In the genomic region with DNA sequence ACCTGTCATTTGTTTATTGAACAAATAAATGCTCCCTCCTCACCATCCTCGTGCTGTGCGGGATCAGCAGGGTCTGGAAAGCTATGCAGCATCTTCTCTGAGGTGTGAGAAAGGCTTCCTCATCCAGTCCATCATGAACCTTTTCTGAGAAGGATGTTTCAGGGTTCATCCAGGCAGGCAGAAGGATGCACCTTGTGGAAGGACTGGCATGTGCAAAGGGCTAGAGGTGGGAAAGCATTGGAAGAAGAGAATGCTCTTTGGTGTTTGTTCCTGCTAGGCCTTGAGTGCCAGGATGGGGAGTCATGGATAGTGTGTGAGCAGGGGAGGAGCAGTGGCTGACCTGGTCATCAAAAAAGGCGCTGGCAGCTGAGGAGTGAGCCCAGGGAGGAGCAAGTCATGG, we compare ENCODE assay signal across 1 cellular context.
A peak's percentile ranks its signal among the peaks of the same experiment; 100 is the strongest.
TF ChIP-seq lines count a peak whose summit lies in the region.

No MANE protein-coding gene starts in this region.

TF ChIP-seq in K562, 482 proteins besides CTCF, POLR2A, EP300 and RAD21 (continues in another document):
- TF ChIP-seq, protein P1, sequence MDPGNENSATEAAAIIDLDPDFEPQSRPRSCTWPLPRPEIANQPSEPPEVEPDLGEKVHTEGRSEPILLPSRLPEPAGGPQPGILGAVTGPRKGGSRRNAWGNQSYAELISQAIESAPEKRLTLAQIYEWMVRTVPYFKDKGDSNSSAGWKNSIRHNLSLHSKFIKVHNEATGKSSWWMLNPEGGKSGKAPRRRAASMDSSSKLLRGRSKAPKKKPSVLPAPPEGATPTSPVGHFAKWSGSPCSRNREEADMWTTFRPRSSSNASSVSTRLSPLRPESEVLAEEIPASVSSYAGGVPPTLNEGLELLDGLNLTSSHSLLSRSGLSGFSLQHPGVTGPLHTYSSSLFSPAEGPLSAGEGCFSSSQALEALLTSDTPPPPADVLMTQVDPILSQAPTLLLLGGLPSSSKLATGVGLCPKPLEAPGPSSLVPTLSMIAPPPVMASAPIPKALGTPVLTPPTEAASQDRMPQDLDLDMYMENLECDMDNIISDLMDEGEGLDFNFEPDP (CRISPR knock-in tag; IDR thresholded peaks at IDR 0.05): no peak
- TF ChIP-seq, protein P2, sequence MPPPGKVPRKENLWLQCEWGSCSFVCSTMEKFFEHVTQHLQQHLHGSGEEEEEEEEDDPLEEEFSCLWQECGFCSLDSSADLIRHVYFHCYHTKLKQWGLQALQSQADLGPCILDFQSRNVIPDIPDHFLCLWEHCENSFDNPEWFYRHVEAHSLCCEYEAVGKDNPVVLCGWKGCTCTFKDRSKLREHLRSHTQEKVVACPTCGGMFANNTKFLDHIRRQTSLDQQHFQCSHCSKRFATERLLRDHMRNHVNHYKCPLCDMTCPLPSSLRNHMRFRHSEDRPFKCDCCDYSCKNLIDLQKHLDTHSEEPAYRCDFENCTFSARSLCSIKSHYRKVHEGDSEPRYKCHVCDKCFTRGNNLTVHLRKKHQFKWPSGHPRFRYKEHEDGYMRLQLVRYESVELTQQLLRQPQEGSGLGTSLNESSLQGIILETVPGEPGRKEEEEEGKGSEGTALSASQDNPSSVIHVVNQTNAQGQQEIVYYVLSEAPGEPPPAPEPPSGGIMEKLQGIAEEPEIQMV (tag; conservative IDR thresholded peaks at IDR 0.05; ENCODE audit: low read depth): no peak
- TF ChIP-seq, protein P3, sequence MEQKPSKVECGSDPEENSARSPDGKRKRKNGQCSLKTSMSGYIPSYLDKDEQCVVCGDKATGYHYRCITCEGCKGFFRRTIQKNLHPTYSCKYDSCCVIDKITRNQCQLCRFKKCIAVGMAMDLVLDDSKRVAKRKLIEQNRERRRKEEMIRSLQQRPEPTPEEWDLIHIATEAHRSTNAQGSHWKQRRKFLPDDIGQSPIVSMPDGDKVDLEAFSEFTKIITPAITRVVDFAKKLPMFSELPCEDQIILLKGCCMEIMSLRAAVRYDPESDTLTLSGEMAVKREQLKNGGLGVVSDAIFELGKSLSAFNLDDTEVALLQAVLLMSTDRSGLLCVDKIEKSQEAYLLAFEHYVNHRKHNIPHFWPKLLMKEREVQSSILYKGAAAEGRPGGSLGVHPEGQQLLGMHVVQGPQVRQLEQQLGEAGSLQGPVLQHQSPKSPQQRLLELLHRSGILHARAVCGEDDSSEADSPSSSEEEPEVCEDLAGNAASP (IDR thresholded peaks at IDR 0.05): no peak
- TF ChIP-seq, protein P4, sequence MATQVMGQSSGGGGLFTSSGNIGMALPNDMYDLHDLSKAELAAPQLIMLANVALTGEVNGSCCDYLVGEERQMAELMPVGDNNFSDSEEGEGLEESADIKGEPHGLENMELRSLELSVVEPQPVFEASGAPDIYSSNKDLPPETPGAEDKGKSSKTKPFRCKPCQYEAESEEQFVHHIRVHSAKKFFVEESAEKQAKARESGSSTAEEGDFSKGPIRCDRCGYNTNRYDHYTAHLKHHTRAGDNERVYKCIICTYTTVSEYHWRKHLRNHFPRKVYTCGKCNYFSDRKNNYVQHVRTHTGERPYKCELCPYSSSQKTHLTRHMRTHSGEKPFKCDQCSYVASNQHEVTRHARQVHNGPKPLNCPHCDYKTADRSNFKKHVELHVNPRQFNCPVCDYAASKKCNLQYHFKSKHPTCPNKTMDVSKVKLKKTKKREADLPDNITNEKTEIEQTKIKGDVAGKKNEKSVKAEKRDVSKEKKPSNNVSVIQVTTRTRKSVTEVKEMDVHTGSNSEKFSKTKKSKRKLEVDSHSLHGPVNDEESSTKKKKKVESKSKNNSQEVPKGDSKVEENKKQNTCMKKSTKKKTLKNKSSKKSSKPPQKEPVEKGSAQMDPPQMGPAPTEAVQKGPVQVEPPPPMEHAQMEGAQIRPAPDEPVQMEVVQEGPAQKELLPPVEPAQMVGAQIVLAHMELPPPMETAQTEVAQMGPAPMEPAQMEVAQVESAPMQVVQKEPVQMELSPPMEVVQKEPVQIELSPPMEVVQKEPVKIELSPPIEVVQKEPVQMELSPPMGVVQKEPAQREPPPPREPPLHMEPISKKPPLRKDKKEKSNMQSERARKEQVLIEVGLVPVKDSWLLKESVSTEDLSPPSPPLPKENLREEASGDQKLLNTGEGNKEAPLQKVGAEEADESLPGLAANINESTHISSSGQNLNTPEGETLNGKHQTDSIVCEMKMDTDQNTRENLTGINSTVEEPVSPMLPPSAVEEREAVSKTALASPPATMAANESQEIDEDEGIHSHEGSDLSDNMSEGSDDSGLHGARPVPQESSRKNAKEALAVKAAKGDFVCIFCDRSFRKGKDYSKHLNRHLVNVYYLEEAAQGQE (CRISPR knock-in tag; IDR thresholded peaks at IDR 0.05; ENCODE audit: low read depth): no peak
- TF ChIP-seq, protein P5, sequence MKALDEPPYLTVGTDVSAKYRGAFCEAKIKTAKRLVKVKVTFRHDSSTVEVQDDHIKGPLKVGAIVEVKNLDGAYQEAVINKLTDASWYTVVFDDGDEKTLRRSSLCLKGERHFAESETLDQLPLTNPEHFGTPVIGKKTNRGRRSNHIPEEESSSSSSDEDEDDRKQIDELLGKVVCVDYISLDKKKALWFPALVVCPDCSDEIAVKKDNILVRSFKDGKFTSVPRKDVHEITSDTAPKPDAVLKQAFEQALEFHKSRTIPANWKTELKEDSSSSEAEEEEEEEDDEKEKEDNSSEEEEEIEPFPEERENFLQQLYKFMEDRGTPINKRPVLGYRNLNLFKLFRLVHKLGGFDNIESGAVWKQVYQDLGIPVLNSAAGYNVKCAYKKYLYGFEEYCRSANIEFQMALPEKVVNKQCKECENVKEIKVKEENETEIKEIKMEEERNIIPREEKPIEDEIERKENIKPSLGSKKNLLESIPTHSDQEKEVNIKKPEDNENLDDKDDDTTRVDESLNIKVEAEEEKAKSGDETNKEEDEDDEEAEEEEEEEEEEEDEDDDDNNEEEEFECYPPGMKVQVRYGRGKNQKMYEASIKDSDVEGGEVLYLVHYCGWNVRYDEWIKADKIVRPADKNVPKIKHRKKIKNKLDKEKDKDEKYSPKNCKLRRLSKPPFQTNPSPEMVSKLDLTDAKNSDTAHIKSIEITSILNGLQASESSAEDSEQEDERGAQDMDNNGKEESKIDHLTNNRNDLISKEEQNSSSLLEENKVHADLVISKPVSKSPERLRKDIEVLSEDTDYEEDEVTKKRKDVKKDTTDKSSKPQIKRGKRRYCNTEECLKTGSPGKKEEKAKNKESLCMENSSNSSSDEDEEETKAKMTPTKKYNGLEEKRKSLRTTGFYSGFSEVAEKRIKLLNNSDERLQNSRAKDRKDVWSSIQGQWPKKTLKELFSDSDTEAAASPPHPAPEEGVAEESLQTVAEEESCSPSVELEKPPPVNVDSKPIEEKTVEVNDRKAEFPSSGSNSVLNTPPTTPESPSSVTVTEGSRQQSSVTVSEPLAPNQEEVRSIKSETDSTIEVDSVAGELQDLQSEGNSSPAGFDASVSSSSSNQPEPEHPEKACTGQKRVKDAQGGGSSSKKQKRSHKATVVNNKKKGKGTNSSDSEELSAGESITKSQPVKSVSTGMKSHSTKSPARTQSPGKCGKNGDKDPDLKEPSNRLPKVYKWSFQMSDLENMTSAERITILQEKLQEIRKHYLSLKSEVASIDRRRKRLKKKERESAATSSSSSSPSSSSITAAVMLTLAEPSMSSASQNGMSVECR (CRISPR knock-in tag; IDR thresholded peaks at IDR 0.05): no peak
- TF ChIP-seq, protein P6, sequence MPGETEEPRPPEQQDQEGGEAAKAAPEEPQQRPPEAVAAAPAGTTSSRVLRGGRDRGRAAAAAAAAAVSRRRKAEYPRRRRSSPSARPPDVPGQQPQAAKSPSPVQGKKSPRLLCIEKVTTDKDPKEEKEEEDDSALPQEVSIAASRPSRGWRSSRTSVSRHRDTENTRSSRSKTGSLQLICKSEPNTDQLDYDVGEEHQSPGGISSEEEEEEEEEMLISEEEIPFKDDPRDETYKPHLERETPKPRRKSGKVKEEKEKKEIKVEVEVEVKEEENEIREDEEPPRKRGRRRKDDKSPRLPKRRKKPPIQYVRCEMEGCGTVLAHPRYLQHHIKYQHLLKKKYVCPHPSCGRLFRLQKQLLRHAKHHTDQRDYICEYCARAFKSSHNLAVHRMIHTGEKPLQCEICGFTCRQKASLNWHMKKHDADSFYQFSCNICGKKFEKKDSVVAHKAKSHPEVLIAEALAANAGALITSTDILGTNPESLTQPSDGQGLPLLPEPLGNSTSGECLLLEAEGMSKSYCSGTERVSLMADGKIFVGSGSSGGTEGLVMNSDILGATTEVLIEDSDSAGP (CRISPR knock-in tag; IDR thresholded peaks at IDR 0.05): no peak
- TF ChIP-seq CREBBP (IDR thresholded peaks at IDR 0.05; ENCODE audit: low read depth, low read length) (no peak), RFX5 (IDR thresholded peaks at IDR 0.05; ENCODE audit: low read depth, low read length) (no peak), POLR3G (IDR thresholded peaks at IDR 0.05; ENCODE audit: extremely low read depth, insufficient read length, insufficient replicate concordance) (no peak), SMC3 (conservative IDR thresholded peaks at IDR 0.05; ENCODE audit: insufficient read depth, low read depth, low read length) (no peak), POLR3A (IDR thresholded peaks at IDR 0.05; ENCODE audit: borderline replicate concordance, extremely low read depth, insufficient read depth, insufficient read length) (no peak), CBX5 (IDR thresholded peaks at IDR 0.05; ENCODE audit: borderline replicate concordance, low read depth) (peak; percentile 72), CBX3 (IDR thresholded peaks at IDR 0.05; ENCODE audit: borderline replicate concordance in 1 of 2, low read length in 2 of 2) (peak in 1 of 2 experiments; percentile 87; a peak in 2 of 3 replicates), SMARCC2 (IDR thresholded peaks at IDR 0.05; ENCODE audit: low read depth) (no peak), TRIM28 (IDR thresholded peaks at IDR 0.05) (0 out of 2 replicates have a peak, but pooled peaks have one; percentile 21), PHTF2 (CRISPR knock-in tag; IDR thresholded peaks at IDR 0.05) (no peak), RBM25 (IDR thresholded peaks at IDR 0.05; ENCODE audit: low read depth, low read length, severe bottlenecking) (peak; percentile 83), L3MBTL2 (IDR thresholded peaks at IDR 0.05) (no peak)
- TF ChIP-seq, protein P7, sequence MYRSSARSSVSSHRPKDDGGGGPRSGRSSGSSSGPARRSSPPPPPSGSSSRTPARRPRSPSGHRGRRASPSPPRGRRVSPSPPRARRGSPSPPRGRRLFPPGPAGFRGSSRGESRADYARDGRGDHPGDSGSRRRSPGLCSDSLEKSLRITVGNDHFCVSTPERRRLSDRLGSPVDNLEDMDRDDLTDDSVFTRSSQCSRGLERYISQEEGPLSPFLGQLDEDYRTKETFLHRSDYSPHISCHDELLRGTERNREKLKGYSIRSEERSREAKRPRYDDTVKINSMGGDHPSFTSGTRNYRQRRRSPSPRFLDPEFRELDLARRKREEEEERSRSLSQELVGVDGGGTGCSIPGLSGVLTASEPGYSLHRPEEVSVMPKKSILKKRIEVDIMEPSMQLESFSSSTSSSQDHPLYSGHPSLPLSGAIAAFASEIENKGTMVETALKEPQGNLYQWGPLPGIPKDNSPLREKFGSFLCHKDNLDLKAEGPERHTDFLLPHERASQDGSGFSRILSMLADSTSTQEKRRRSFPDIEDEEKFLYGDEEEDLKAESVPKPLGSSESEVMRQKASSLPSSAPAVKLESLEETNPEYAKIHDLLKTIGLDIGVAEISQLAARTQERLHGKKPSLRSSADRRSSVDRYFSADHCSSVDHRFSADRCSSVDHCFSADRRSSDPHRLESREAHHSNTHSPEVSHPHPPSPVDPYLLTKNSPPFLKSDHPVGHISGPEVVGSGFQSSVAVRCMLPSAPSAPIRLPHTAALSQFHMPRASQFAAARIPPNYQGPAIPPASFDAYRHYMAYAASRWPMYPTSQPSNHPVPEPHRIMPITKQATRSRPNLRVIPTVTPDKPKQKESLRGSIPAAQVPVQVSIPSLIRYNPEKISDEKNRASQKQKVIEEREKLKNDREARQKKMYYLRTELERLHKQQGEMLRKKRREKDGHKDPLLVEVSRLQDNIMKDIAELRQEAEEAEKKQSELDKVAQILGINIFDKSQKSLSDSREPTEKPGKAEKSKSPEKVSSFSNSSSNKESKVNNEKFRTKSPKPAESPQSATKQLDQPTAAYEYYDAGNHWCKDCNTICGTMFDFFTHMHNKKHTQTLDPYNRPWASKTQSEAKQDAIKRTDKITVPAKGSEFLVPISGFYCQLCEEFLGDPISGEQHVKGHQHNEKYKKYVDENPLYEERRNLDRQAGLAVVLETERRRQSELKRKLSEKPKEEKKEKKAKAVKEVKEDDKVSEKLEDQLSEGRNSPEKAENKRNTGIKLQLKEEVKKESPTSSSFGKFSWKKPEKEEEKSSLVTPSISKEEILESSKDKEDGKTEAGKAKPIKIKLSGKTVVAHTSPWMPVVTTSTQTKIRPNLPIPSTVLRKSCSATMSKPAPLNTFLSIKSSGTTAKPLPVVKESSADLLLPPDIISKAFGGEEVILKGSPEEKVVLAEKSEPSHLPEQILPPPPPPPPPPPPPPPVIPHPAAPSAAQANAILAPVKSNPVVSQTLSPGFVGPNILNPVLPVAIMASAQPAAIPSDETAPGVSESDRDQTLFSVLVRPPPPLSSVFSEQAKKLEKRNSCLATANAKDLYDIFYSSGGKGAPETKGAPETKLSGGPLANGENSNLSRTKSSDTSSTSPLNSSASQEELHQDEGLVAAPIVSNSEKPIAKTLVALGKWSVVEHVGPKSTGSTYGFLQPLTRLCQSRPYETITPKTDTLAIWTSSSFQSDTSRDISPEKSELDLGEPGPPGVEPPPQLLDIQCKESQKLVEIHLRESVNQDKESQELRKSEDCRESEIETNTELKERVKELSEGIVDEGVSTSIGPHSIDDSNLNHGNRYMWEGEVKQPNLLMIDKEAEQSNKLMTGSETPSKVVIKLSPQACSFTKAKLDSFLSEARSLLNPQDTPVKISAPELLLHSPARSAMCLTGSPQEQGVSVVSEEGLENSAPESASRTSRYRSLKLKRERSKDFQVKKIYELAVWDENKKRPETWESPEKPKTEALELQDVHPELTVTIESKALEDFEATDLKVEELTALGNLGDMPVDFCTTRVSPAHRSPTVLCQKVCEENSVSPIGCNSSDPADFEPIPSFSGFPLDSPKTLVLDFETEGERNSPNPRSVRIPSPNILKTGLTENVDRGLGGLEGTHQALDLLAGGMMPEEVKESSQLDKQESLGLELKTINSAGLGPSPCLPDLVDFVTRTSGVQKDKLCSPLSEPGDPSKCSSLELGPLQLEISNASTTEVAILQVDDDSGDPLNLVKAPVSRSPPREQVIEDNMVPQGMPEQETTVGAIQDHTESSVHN (IDR thresholded peaks at IDR 0.05; ENCODE audit: borderline replicate concordance in 1 of 2, low read depth in 1 of 2): no peak
- TF ChIP-seq, protein P8, sequence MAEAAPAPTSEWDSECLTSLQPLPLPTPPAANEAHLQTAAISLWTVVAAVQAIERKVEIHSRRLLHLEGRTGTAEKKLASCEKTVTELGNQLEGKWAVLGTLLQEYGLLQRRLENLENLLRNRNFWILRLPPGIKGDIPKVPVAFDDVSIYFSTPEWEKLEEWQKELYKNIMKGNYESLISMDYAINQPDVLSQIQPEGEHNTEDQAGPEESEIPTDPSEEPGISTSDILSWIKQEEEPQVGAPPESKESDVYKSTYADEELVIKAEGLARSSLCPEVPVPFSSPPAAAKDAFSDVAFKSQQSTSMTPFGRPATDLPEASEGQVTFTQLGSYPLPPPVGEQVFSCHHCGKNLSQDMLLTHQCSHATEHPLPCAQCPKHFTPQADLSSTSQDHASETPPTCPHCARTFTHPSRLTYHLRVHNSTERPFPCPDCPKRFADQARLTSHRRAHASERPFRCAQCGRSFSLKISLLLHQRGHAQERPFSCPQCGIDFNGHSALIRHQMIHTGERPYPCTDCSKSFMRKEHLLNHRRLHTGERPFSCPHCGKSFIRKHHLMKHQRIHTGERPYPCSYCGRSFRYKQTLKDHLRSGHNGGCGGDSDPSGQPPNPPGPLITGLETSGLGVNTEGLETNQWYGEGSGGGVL (CRISPR knock-in tag; IDR thresholded peaks at IDR 0.05): no peak
- TF ChIP-seq, protein P9, sequence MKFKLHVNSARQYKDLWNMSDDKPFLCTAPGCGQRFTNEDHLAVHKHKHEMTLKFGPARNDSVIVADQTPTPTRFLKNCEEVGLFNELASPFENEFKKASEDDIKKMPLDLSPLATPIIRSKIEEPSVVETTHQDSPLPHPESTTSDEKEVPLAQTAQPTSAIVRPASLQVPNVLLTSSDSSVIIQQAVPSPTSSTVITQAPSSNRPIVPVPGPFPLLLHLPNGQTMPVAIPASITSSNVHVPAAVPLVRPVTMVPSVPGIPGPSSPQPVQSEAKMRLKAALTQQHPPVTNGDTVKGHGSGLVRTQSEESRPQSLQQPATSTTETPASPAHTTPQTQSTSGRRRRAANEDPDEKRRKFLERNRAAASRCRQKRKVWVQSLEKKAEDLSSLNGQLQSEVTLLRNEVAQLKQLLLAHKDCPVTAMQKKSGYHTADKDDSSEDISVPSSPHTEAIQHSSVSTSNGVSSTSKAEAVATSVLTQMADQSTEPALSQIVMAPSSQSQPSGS (CRISPR knock-in tag; IDR thresholded peaks at IDR 0.05): no peak
